ENCODE assay signal across 1 cellular context in genomic region chr11:94708176-94708575, GRCh38.
TF ChIP-seq lines count a peak whose summit lies in the region.

No MANE protein-coding gene starts in this region.

TF ChIP-seq in HepG2, 621 proteins besides CTCF, POLR2A, EP300 and RAD21:
- TF ChIP-seq ZNF574 (CRISPR knock-in tag; IDR thresholded peaks at IDR 0.05) (no peak), ISL2 (CRISPR knock-in tag; IDR thresholded peaks at IDR 0.05) (no peak), NFKBIZ (CRISPR knock-in tag; IDR thresholded peaks at IDR 0.05) (no peak), U2AF1 (optimal IDR thresholded peaks at IDR 0.05; ENCODE audit: low read depth, low read length) (no peak), ZGPAT (CRISPR knock-in tag; IDR thresholded peaks at IDR 0.05) (no peak), EEA1 (CRISPR knock-in tag; IDR thresholded peaks at IDR 0.05; ENCODE audit: borderline replicate concordance) (no peak), ZNF709 (CRISPR knock-in tag; IDR thresholded peaks at IDR 0.05) (no peak), ZNF44 (CRISPR knock-in tag; IDR thresholded peaks at IDR 0.05) (no peak), PBX3 (CRISPR knock-in tag; IDR thresholded peaks at IDR 0.05; ENCODE audit: borderline replicate concordance) (no peak), ZNF646 (CRISPR knock-in tag; IDR thresholded peaks at IDR 0.05) (no peak), HBP1 (CRISPR knock-in tag; IDR thresholded peaks at IDR 0.05; ENCODE audit: low read depth) (no peak), HOXA7 (CRISPR knock-in tag; IDR thresholded peaks at IDR 0.05) (no peak), PAF1 (CRISPR knock-in tag; IDR thresholded peaks at IDR 0.05) (no peak), EZH2 (conservative IDR thresholded peaks at IDR 0.05; ENCODE audit: low read depth, low read length) (no peak), NCOA2 (CRISPR knock-in tag; IDR thresholded peaks at IDR 0.05) (no peak), CREB3 (CRISPR knock-in tag; IDR thresholded peaks at IDR 0.05) (no peak), ZNF546 (CRISPR knock-in tag; conservative IDR thresholded peaks at IDR 0.05) (no peak), FLYWCH1 (CRISPR knock-in tag; IDR thresholded peaks at IDR 0.05) (no peak), ZBTB44 (CRISPR knock-in tag; IDR thresholded peaks at IDR 0.05) (no peak)
TF ChIP-seq in HepG2: peak in this region for 0.
